In the genomic region with DNA sequence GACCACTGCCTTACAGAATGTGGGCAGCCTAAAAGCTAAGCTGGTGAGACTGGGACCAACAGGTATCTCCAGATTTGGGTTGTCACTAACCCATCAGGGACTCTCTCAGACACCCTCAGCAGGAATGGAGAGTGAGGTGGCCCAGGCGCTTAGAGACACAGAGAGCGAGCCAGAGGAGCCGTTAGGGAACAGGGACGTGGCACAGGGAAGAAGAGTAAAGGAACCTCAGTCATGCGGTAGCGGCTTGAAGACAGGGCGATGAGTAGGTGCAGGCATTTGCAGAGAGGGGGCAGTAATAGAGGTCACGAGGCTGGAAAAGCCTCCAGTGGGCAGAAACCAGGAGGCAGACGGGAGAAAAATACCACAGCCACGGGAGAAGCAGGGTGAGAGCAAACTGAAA, we compare ENCODE assay signal across 17 cellular contexts.
DNase-seq lines count a peak whose midpoint lies in the region; ATAC-seq, FAIRE-seq and TF ChIP-seq lines count a peak whose summit lies in the region.
"Had no signal": no experiment of that assay in that cellular context is flagged by ENCODE, and none has a peak within 500 bp of the region (broad histone marks: within the 10 kb centered on the region; RNA-seq: fewer than 3 reads in every experiment).

No MANE protein-coding gene starts in this region.

- no peak overlapping the region for H3K23ac ChIP-seq in neuronal stem cell (ENCODE audit: low read depth, low read length, poor library complexity)

- no peak overlapping the region for H4K8ac ChIP-seq in neuronal stem cell (ENCODE audit: low read depth, low read length)

- no peak for FAIRE-seq in K562 (lab: Jason Lieb, UNC)
- FAIRE-seq: frontal cortex, H54, islet of Langerhans had no signal

- no peak overlapping the region for H2AK5ac ChIP-seq in neuronal stem cell (ENCODE audit: low read depth, low read length)

- no peak overlapping the region for H2BK12ac ChIP-seq in neuronal stem cell (ENCODE audit: low read length)

- BruUV-seq in K562 (replicated peaks; lab: Mats Ljungman, UMichigan) = no TSS peak

- H3K4me3 ChIP-seq in DND-41 (ENCODE audit: low read depth in 1 of 2, low read length in 2 of 2) (no peak overlapping the region), OCI-LY3 (ENCODE audit: low read length) (peak overlapping the region; percentile 77), K562 (no peak overlapping the region), neuronal stem cell (ENCODE audit: low read length in 2 of 2) (no peak overlapping the region)
- H3K4me3 ChIP-seq: right lobe of liver had no signal

- H3K9me3 ChIP-seq in DND-41 (ENCODE audit: insufficient read depth, low read length, severe bottlenecking) (no peaks in the 10 kb centered on the region), OCI-LY3 (ENCODE audit: insufficient read depth, low read length) (no peaks in the 10 kb centered on the region), K562 (replicated peaks; ENCODE audit: control insufficient read depth, insufficient read depth, low read depth, low read length) (no peaks in the 10 kb centered on the region), neuronal stem cell (replicated peaks in 1 of 2; ENCODE audit: control insufficient read depth in 2 of 2, insufficient read depth in 1 of 2, low read depth in 1 of 2, low read length in 2 of 2) (no peaks in the 10 kb centered on the region)
- H3K9me3 ChIP-seq: right lobe of liver had no signal

- peaks cover 7% of the 10 kb centered on the region; the same call in 1 of the 2 replicates for H4K20me1 ChIP-seq in DND-41 (ENCODE audit: insufficient read depth, low read length)
- H4K20me1 ChIP-seq in OCI-LY3 (ENCODE audit: insufficient read depth, low read length) = no peaks in the 10 kb centered on the region
- H4K20me1 ChIP-seq in K562 (replicated peaks; ENCODE audit: control insufficient read depth, insufficient read depth, low read length) = no peaks in the 10 kb centered on the region

- POLR2A ChIA-PET in K562 (lab: Yijun Ruan, JAX) = interaction anchor here (1.0 kb wide), 1 partner anchor 156 kb away, joined by 4 read pairs; no protein-coding TSS in a partner anchor

- no peak overlapping the region for H3K27ac ChIP-seq in DND-41 (ENCODE audit: low read length)
- peak overlapping the region; percentile 100 for H3K27ac ChIP-seq in OCI-LY3 (ENCODE audit: low read length)
- no peak overlapping the region for H3K27ac ChIP-seq in K562 (ENCODE audit: extremely low read depth, low read depth, low read length)
- no peak overlapping the region for H3K27ac ChIP-seq in neuronal stem cell (replicated peaks; ENCODE audit: low read length)
- H3K27ac ChIP-seq: C4-2B, right lobe of liver had no signal

- ATAC-seq in DND-41 (ENCODE audit: insufficient read depth, low read depth) (no peak), K562 (peak; percentile 61; the same call in 2 of the 3 replicates), GM21515 (IDR thresholded peaks at IDR 0.05; ENCODE audit: unreplicated experiment) (no peak), HG03521 (IDR thresholded peaks at IDR 0.05; ENCODE audit: unreplicated experiment) (no peak)
- ATAC-seq: right lobe of liver had no signal

- no peak for DNase-seq in DND-41
- DNase-seq in K562 (ENCODE audit: extremely low read depth in 1 of 4, low spot score in 3 of 4) = no peak
- DNase-seq in neuronal stem cell (ENCODE audit: low spot score) = no peak
- DNase-seq in NCI-H2171 (lab: John Stamatoyannopoulos, UW) = no peak
- DNase-seq in DMS 273 treated with DMSO at 0.1 percent for 48 hours (lab: John Stamatoyannopoulos, UW) = no peak
- DNase-seq: aorta, GDM1, NCI-H1092 treated with DMSO at 0.1 percent for 48 hours, NCI-H446 treated with DMSO at 0.1 percent for 48 hours had no signal

- TF ChIP-seq CTCF in DND-41 (IDR thresholded peaks at IDR 0.05; ENCODE audit: borderline replicate concordance, extremely low read depth, low read length, poor library complexity, severe bottlenecking) (peak; percentile 5), OCI-LY3 (IDR thresholded peaks at IDR 0.05; ENCODE audit: low read depth, low read length) (peak; percentile 52), K562 (IDR thresholded peaks at IDR 0.05 in 2 of 3, conservative IDR thresholded peaks at IDR 0.05 in 1 of 3; ENCODE audit: insufficient read depth in 2 of 3, low read depth in 1 of 3, low read length in 3 of 3) (peak; percentile 8 to 20 (median 17); a peak in 1 of 6 replicates)

- no peak overlapping the region for H2BK5ac ChIP-seq in neuronal stem cell (ENCODE audit: low read length)

- H3K18ac ChIP-seq in neuronal stem cell (ENCODE audit: low read length) = peak overlapping the region; percentile 84

- 8% methylated on average over 10 of the region's 10 CpGs for WGBS in K562 (ENCODE audit: insufficient coverage, low coverage, missing lambda C conversion rate)
- no CpG with 5 or more reads among the region's 10 CpGs for WGBS in neuronal stem cell (ENCODE audit: extremely low coverage in 2 of 2, insufficient read length in 2 of 2, insufficient replicate concordance in 1 of 2), 2 donors

- H3K36me3 ChIP-seq in DND-41 (ENCODE audit: insufficient read depth, low read length) = no peaks in the 10 kb centered on the region
- no peaks in the 10 kb centered on the region for H3K36me3 ChIP-seq in OCI-LY3 (replicated peaks; ENCODE audit: low read depth, low read length)
- no peaks in the 10 kb centered on the region for H3K36me3 ChIP-seq in K562 (ENCODE audit: control insufficient read depth, insufficient read depth, low read length)
- no peaks in the 10 kb centered on the region for H3K36me3 ChIP-seq in neuronal stem cell (replicated peaks in 1 of 2; ENCODE audit: control insufficient read depth in 2 of 2, insufficient read depth in 2 of 2, low read length in 2 of 2)
- H3K36me3 ChIP-seq: right lobe of liver had no signal

- TF ChIP-seq EP300 in K562 (IDR thresholded peaks at IDR 0.05; ENCODE audit: low read length) = no peak

- no peak overlapping the region for H2BK120ac ChIP-seq in neuronal stem cell (ENCODE audit: low read depth, low read length)

- H3K4me1 ChIP-seq in DND-41 (ENCODE audit: insufficient read depth, low read length) (no peaks in the 10 kb centered on the region; the same call in 1 of the 2 replicates), OCI-LY3 (ENCODE audit: low read length) (peaks cover 88% of the 10 kb centered on the region), K562 (replicated peaks in 1 of 2; ENCODE audit: control insufficient read depth in 2 of 2, insufficient read depth in 2 of 2, low read length in 2 of 2) (no peaks in the 10 kb centered on the region; a peak in 1 of 5 replicates), neuronal stem cell (ENCODE audit: control insufficient read depth in 2 of 2, insufficient read depth in 1 of 2, low read depth in 1 of 2, low read length in 2 of 2) (peaks cover 2 to 14% of the 10 kb centered on the region in 2 donors)
- H3K4me1 ChIP-seq: right lobe of liver had no signal

- CTCF ChIA-PET in K562 (lab: Yijun Ruan, JAX; ENCODE audit: low intra/inter-chr PET ratio) = interaction anchor here (0.6 kb wide), 1 partner anchor 120 kb away, joined by 3 read pairs; no protein-coding TSS in a partner anchor

- TF ChIP-seq RAD21 in K562 (CRISPR knock-in tag; conservative IDR thresholded peaks at IDR 0.05 in 1 of 2, IDR thresholded peaks at IDR 0.05 in 1 of 2) = 0 out of 4 replicates have a peak, but pooled peaks of 1 of the 2 experiments have one; percentile 15

- intact Hi-C loops in K562 (cut with micrococcal nuclease) = no loop called here

- peaks cover 36% of the 10 kb centered on the region for H3K27me3 ChIP-seq in DND-41 (ENCODE audit: insufficient read depth, low read length, poor library complexity)
- no peaks in the 10 kb centered on the region for H3K27me3 ChIP-seq in OCI-LY3 (ENCODE audit: low read depth, low read length)
- H3K27me3 ChIP-seq in K562 (ENCODE audit: control insufficient read depth in 2 of 2, insufficient read depth in 2 of 2, low read length in 2 of 2) = peaks cover 3 to 50% of the 10 kb centered on the region in 2 experiments; a peak in 3 of 5 replicates
- peaks cover 0 to 6% (median 0%) of the 10 kb centered on the region in 3 experiments for H3K27me3 ChIP-seq in neuronal stem cell (ENCODE audit: control insufficient read depth in 3 of 3, insufficient read depth in 3 of 3, low read depth in 1 of 3, low read length in 3 of 3)
- H3K27me3 ChIP-seq: right lobe of liver had no signal

- H2AFZ ChIP-seq in DND-41 (ENCODE audit: low read depth, low read length) (no peak overlapping the region), OCI-LY3 (ENCODE audit: low read depth, low read length) (no peak overlapping the region), K562 (ENCODE audit: low read depth, low read length) (no peak overlapping the region), neuronal stem cell (ENCODE audit: low read length) (no peak overlapping the region)

- H4K91ac ChIP-seq in neuronal stem cell (ENCODE audit: low read depth, low read length, poor library complexity) = no peak overlapping the region

- H3K4ac ChIP-seq in neuronal stem cell (ENCODE audit: low read length) = no peak overlapping the region

- no peak overlapping the region for H3K9ac ChIP-seq in DND-41 (ENCODE audit: low read depth, low read length)
- H3K9ac ChIP-seq in OCI-LY3 (ENCODE audit: low read length) = peak overlapping the region; percentile 100
- H3K9ac ChIP-seq in K562 (ENCODE audit: insufficient read depth in 1 of 2, low read depth in 2 of 2, low read length in 2 of 2) = no peak overlapping the region
- H3K9ac ChIP-seq in neuronal stem cell (ENCODE audit: low read depth, low read length, poor library complexity) = no peak overlapping the region

- no peaks in the 10 kb centered on the region for H3K9me1 ChIP-seq in K562 (ENCODE audit: control insufficient read depth, insufficient read depth, low read length)

- in situ Hi-C loops in K562 (cut with MboI) = no loop called here

- H3K14ac ChIP-seq in neuronal stem cell (ENCODE audit: low read length) = no peak overlapping the region

- H3K79me2 ChIP-seq in DND-41 (ENCODE audit: insufficient read depth, low read length) = no peaks in the 10 kb centered on the region
- peaks cover 26% of the 10 kb centered on the region for H3K79me2 ChIP-seq in OCI-LY3 (ENCODE audit: low read length)
- no peaks in the 10 kb centered on the region for H3K79me2 ChIP-seq in K562 (ENCODE audit: control insufficient read depth, insufficient read depth, low read length)

- no peak overlapping the region for H3K4me2 ChIP-seq in DND-41 (ENCODE audit: insufficient read depth, low read length)
- peak overlapping the region; percentile 100 for H3K4me2 ChIP-seq in OCI-LY3 (ENCODE audit: low read length)
- H3K4me2 ChIP-seq in K562 (ENCODE audit: insufficient read depth, low read length) = no peak overlapping the region
- H3K4me2 ChIP-seq in neuronal stem cell (ENCODE audit: insufficient read depth, low read length, poor library complexity, severe bottlenecking) = no peak overlapping the region

- TF ChIP-seq POLR2A in K562 (conservative IDR thresholded peaks at IDR 0.05) = no peak

- H2BK15ac ChIP-seq in neuronal stem cell (ENCODE audit: low read length) = peak overlapping the region; percentile 24

- no peaks in the 10 kb centered on the region for H3K79me1 ChIP-seq in neuronal stem cell (ENCODE audit: low read depth, low read length)
